ENCODE assay signal across 8 cellular contexts in genomic region chr16:71846443-71846842, GRCh38. TPM values are rescaled to one million over a fixed set of nuclear protein-coding genes. Genes with fewer than 3 reads are reported as not detected.
A peak's percentile ranks its signal among the peaks of the same experiment; 100 is the strongest.
DNase-seq lines count a peak whose midpoint lies in the region; ATAC-seq and TF ChIP-seq lines count a peak whose summit lies in the region.

No MANE protein-coding gene starts in this region.

- H3K4me1 Mint-ChIP-seq in activated naive CD8-positive, alpha-beta T cell treated with anti-CD3 and anti-CD28 coated beads, Interleukin-2, amount 10 ng/mL, durations not matched to agents 7 days and 5 days = peaks cover 29% of the 10 kb centered on the region

- peaks cover 27% of the 10 kb centered on the region for H3K4me1 ChIP-seq in DND-41 (ENCODE audit: insufficient read depth, low read length)

- ATAC-seq in DND-41 (ENCODE audit: insufficient read depth, low read depth) = 0 out of 3 replicates have a peak, but pooled peaks have one; percentile 13
- ATAC-seq in activated naive CD8-positive, alpha-beta T cell treated with anti-CD3 and anti-CD28 coated beads, Interleukin-2, amount 10 ng/mL, durations not matched to agents 7 days and 5 days (ENCODE audit: low read depth) = no peak
- ATAC-seq in HG03097 (IDR thresholded peaks at IDR 0.05; ENCODE audit: low FRiP score, unreplicated experiment) = no peak
- no peak for ATAC-seq in GM18870 (IDR thresholded peaks at IDR 0.05; ENCODE audit: unreplicated experiment)

- H3K27me3 Mint-ChIP-seq in activated naive CD8-positive, alpha-beta T cell treated with anti-CD3 and anti-CD28 coated beads, Interleukin-2, amount 10 ng/mL, durations not matched to agents 7 days and 5 days = no peaks in the 10 kb centered on the region

- peaks cover 28% of the 10 kb centered on the region; the same call in 1 of the 2 replicates for H4K20me1 ChIP-seq in DND-41 (ENCODE audit: insufficient read depth, low read length)

- H3K9me3 Mint-ChIP-seq in activated naive CD8-positive, alpha-beta T cell treated with anti-CD3 and anti-CD28 coated beads, Interleukin-2, amount 10 ng/mL, durations not matched to agents 7 days and 5 days = no peaks in the 10 kb centered on the region

- H3K36me3 ChIP-seq in DND-41 (ENCODE audit: insufficient read depth, low read length) = peaks cover 40% of the 10 kb centered on the region

- peak overlapping the region; percentile 70 for H3K27ac ChIP-seq in DND-41 (ENCODE audit: low read length)

- H3K9ac ChIP-seq in DND-41 (ENCODE audit: low read depth, low read length) = peak overlapping the region; percentile 87

- in situ Hi-C loops in KBM-7 (cut with MboI; ENCODE audit: low pct_unique_long_range_greater_than_20kb, low sequenced_read_pairs) = no loop called here

- no peaks in the 10 kb centered on the region for H3K27me3 ChIP-seq in DND-41 (ENCODE audit: insufficient read depth, low read length, poor library complexity)

- POLR2A ChIA-PET in activated naive CD8-positive, alpha-beta T cell treated with anti-CD3 and anti-CD28 coated beads, Interleukin-2, amount 10 ng/mL, durations not matched to agents 7 days and 5 days (lab: Charles Lee) = interaction anchor here (0.5 to 3.0 kb wide), 8 partner anchors 11 to 247 kb away, joined by 3 to 16 read pairs (median 6); partner anchors contain the start of genes AP1G1, DHX38, IST1 and TXNL4B

- DNase-seq in DND-41 = peak; percentile 28
- DNase-seq in KBM-7 = peak; percentile 16
- DNase-seq in activated naive CD8-positive, alpha-beta T cell treated with anti-CD3 and anti-CD28 coated beads, Interleukin-2, amount 10 ng/mL, durations not matched to agents 7 days and 5 days = no peak
- DNase-seq in stimulated activated CD8-positive, alpha-beta memory T cell treated with anti-CD3 and anti-CD28 coated beads, Interleukin-4, amount 100 ng/mL, for 48 hours = peak; percentile 34
- DNase-seq in T-helper 9 cell = no peak

- peaks cover 29% of the 10 kb centered on the region for H3K79me2 ChIP-seq in DND-41 (ENCODE audit: insufficient read depth, low read length)

- no peak for TF ChIP-seq CTCF in DND-41 (IDR thresholded peaks at IDR 0.05; ENCODE audit: borderline replicate concordance, extremely low read depth, low read length, poor library complexity, severe bottlenecking)

- H3K9me3 ChIP-seq in DND-41 (ENCODE audit: insufficient read depth, low read length, severe bottlenecking) = no peaks in the 10 kb centered on the region

- peak overlapping the region; percentile 80 for H2AFZ ChIP-seq in DND-41 (ENCODE audit: low read depth, low read length)

- peak overlapping the region; percentile 90 for H3K4me2 ChIP-seq in DND-41 (ENCODE audit: insufficient read depth, low read length)

- peak overlapping the region; percentile 57 to 80 for H3K4me3 ChIP-seq in DND-41 (ENCODE audit: low read depth in 1 of 2, low read length in 2 of 2)
- peak overlapping the region; percentile 96 for H3K4me3 ChIP-seq in iPS-11a (ENCODE audit: low read depth, low read length)

- H3K36me3 Mint-ChIP-seq in activated naive CD8-positive, alpha-beta T cell treated with anti-CD3 and anti-CD28 coated beads, Interleukin-2, amount 10 ng/mL, durations not matched to agents 7 days and 5 days = peaks cover 22% of the 10 kb centered on the region

- peak overlapping the region; percentile 94 for H3K4me3 Mint-ChIP-seq in activated naive CD8-positive, alpha-beta T cell treated with anti-CD3 and anti-CD28 coated beads, Interleukin-2, amount 10 ng/mL, durations not matched to agents 7 days and 5 days

- H3K27ac Mint-ChIP-seq in activated naive CD8-positive, alpha-beta T cell treated with anti-CD3 and anti-CD28 coated beads, Interleukin-2, amount 10 ng/mL, durations not matched to agents 7 days and 5 days = peak overlapping the region; percentile 96

RNA-seq across cellular contexts. Expression of gene ATXN1L, which starts 0.7 kb away (rescaled TPM):
- 10 to 100 TPM; 27.8 to 28.3 TPM for total RNA-seq in activated naive CD8-positive, alpha-beta T cell treated with anti-CD3 and anti-CD28 coated beads, Interleukin-2, amount 10 ng/mL, durations not matched to agents 7 days and 5 days

RNA-seq across cellular contexts. Expression of gene ZNF821, which starts 37.5 kb away (rescaled TPM):
- 1 to 10 TPM; 5.7 to 8.0 TPM for total RNA-seq in activated naive CD8-positive, alpha-beta T cell treated with anti-CD3 and anti-CD28 coated beads, Interleukin-2, amount 10 ng/mL, durations not matched to agents 7 days and 5 days

RNA-seq across cellular contexts. Expression of gene AP1G1, which starts 37.8 kb away (rescaled TPM):
- total RNA-seq in activated naive CD8-positive, alpha-beta T cell treated with anti-CD3 and anti-CD28 coated beads, Interleukin-2, amount 10 ng/mL, durations not matched to agents 7 days and 5 days = 10 to 100 TPM; 86.3 to 93.2 TPM

RNA-seq across cellular contexts. Expression of gene IST1, which starts 48.9 kb away (rescaled TPM):
- total RNA-seq in activated naive CD8-positive, alpha-beta T cell treated with anti-CD3 and anti-CD28 coated beads, Interleukin-2, amount 10 ng/mL, durations not matched to agents 7 days and 5 days = 100 to 1,000 TPM; 228 to 248 TPM

Comparison
In these comparisons a context has a peak if more than half of its experiments do, and no peak if none do; other contexts are left out.
1. DNase-seq: peak in DND-41 (single experiment), KBM-7 (single experiment) and stimulated activated CD8-positive, alpha-beta memory T cell treated with anti-CD3 and anti-CD28 coated beads, Interleukin-4, amount 100 ng/mL, for 48 hours (single experiment); none in activated naive CD8-positive, alpha-beta T cell treated with anti-CD3 and anti-CD28 coated beads, Interleukin-2, amount 10 ng/mL, durations not matched to agents 7 days and 5 days (single experiment) and T-helper 9 cell (single experiment).